Comparison of ENCODE assay signal across 8 cellular contexts in the genomic region with DNA sequence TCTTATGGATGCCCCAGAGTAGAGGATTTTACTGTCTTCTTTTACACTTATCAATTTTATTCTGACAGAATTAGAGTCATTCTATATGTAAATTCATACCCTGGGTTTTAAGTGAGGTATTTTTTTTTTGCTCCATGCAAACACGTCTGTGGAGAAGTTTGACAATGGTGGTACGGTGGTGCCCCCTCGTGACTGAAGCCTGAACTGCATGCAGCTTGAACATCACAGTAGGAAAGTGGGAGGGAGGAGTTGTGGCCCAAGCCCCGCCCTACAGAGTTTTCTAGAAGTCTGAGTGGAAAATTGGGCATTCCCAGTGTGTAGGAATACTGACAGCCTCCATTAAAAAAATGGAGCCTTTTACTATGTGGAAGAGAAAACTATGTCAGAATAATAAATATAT.
A peak's percentile ranks its signal among the peaks of the same experiment; 100 is the strongest.
DNase-seq lines count a peak whose midpoint lies in the region; ATAC-seq and TF ChIP-seq lines count a peak whose summit lies in the region.

No MANE protein-coding gene starts in this region.

- H3K4me1 ChIP-seq in right atrium auricular region (no peaks in the 10 kb centered on the region), gastrocnemius medialis (no peaks in the 10 kb centered on the region)

- no peaks in the 10 kb centered on the region for H3K27me3 ChIP-seq in right atrium auricular region
- H3K27me3 ChIP-seq in gastrocnemius medialis: no peaks in the 10 kb centered on the region

- no peak for TF ChIP-seq POLR2A in gastrocnemius medialis (IDR thresholded peaks at IDR 0.05)

- peak; percentile 92 for ATAC-seq in HG02763 (IDR thresholded peaks at IDR 0.05; ENCODE audit: unreplicated experiment)
- ATAC-seq in gastrocnemius medialis: peak in 1 of 2 donors; percentile 76

- DNase-seq in NCI-H510A treated with DMSO at 0.1 percent for 48 hours (lab: John Stamatoyannopoulos, UW) (peak; percentile 62), NCI-H510A (lab: John Stamatoyannopoulos, UW) (no peak), NCI-H1417 (lab: John Stamatoyannopoulos, UW) (peak; percentile 80 to 92 (median 80)), T-helper 1 cell (peak; percentile 38 to 74 (median 63)), amniotic epithelial cell (ENCODE audit: low read depth) (peak; percentile 60), right atrium auricular region (ENCODE audit: low spot score) (peak; percentile 88), gastrocnemius medialis (peak; percentile 7 to 68)

- H3K27ac ChIP-seq in right atrium auricular region: no peak overlapping the region
- no peak overlapping the region for H3K27ac ChIP-seq in gastrocnemius medialis

- no peaks in the 10 kb centered on the region for H3K9me3 ChIP-seq in right atrium auricular region
- no peaks in the 10 kb centered on the region for H3K9me3 ChIP-seq in gastrocnemius medialis

- H3K36me3 ChIP-seq in right atrium auricular region (no peaks in the 10 kb centered on the region), gastrocnemius medialis (no peaks in the 10 kb centered on the region)

- intact Hi-C loops in gastrocnemius medialis (cut with DNase I; ENCODE audit: low total_unique reads): no loop called here

- H3K4me3 ChIP-seq in right atrium auricular region (no peak overlapping the region), gastrocnemius medialis (no peak overlapping the region)

- in situ Hi-C loops in gastrocnemius medialis (cut with MboI; ENCODE audit: low sequenced_read_pairs in 4 of 4): no loop called here

- TF ChIP-seq CTCF in right atrium auricular region (IDR thresholded peaks at IDR 0.05) (peak; percentile 88 to 90), gastrocnemius medialis (IDR thresholded peaks at IDR 0.05 in 4 of 5, conservative IDR thresholded peaks at IDR 0.05 in 1 of 5) (peak; percentile 47 to 81 (median 66))
